ENCODE assay signal across 21 cellular contexts in genomic region chr22:17581056-17581455, GRCh38. TPM values are rescaled to one million over a fixed set of nuclear protein-coding genes. Genes with fewer than 3 reads are reported as not detected.
"Had no signal": no experiment of that assay in that cellular context is flagged by ENCODE, and none has a peak within 500 bp of the region (broad histone marks: within the 10 kb centered on the region; RNA-seq: fewer than 3 reads in every experiment).

No MANE protein-coding gene starts in this region.

- H3K9me3 ChIP-seq: left lung, prostate gland, tibial nerve, uterus had no signal

- H3K4me3 Mint-ChIP-seq: activated naive CD8-positive, alpha-beta T cell; stimulated activated naive B cell treated with anti-CD40 and anti-IgM and Interleukin-4, amounts not matched to agents 10 μg/mL and 1 μg/mL and 100 μg/mL, for 72 hours had no signal

- H3K4me2 ChIP-seq: smooth muscle cell had no signal

- ATAC-seq: foreskin keratinocyte; left lung; sciatic nerve; stimulated activated naive B cell treated with anti-CD40 and anti-IgM and Interleukin-4, amounts not matched to agents 10 μg/mL and 1 μg/mL and 100 μg/mL, for 72 hours had no signal

- H3K4me3 ChIP-seq: left lung, prostate gland, smooth muscle cell, tibial nerve, uterus had no signal

- H3K27ac ChIP-seq: foreskin keratinocyte, left lung, prostate gland, uterus, WERI-Rb-1 had no signal

- H3K27ac Mint-ChIP-seq: activated naive CD8-positive, alpha-beta T cell; stimulated activated naive B cell treated with anti-CD40 and anti-IgM and Interleukin-4, amounts not matched to agents 10 μg/mL and 1 μg/mL and 100 μg/mL, for 72 hours had no signal

- H3K36me3 Mint-ChIP-seq: activated naive CD8-positive, alpha-beta T cell had no signal

- DNase-seq: activated CD4-positive, alpha-beta T cell treated with anti-CD3 and anti-CD28 coated beads for 1 hour; activated CD8-positive, alpha-beta memory T cell treated with anti-CD3 and anti-CD28 coated beads for 24 hours; foreskin keratinocyte; hippocampal formation; left lung; midbrain; stimulated activated CD4-positive, alpha-beta T cell treated with anti-CD3 and anti-CD28 coated beads, Interleukin-4, amount 100 ng/mL, for 24 hours; stimulated activated naive B cell treated with anti-CD40 and anti-IgM and Interleukin-4, amounts not matched to agents 10 μg/mL and 1 μg/mL and 100 μg/mL, for 72 hours; uterus; WERI-Rb-1 had no signal

- H3K4me1 Mint-ChIP-seq: stimulated activated naive B cell treated with anti-CD40 and anti-IgM and Interleukin-4, amounts not matched to agents 10 μg/mL and 1 μg/mL and 100 μg/mL, for 72 hours had no signal

- H3K36me3 ChIP-seq: left lung, prostate gland, tibial nerve, uterus, WERI-Rb-1 had no signal

- H3K9me3 Mint-ChIP-seq: stimulated activated naive B cell treated with anti-CD40 and anti-IgM and Interleukin-4, amounts not matched to agents 10 μg/mL and 1 μg/mL and 100 μg/mL, for 72 hours had no signal

- H3K4me1 ChIP-seq: left lung, prostate gland, uterus had no signal

- H3K27me3 ChIP-seq: foreskin keratinocyte, left lung, tibial nerve, uterus had no signal

RNA-seq across cellular contexts. Expression of gene SLC25A18, which starts 17.8 kb away (rescaled TPM):
- total RNA-seq: dermis microvascular lymphatic vessel endothelial cell; epithelial cell of proximal tubule; fibroblast of lung; foreskin keratinocyte; lung microvascular endothelial cell; osteoblast; T-helper 2 cell treated with Interferon-gamma antibody and Interleukin-4, amounts not matched to agents 100 ng/mL and 5 ng/mL, for 36 hours had no signal
